ENCODE assay signal across 30 cellular contexts in genomic region chr3:106795553-106795952, GRCh38.
"Had no signal": no experiment of that assay in that cellular context is flagged by ENCODE, and none has a peak within 500 bp of the region (broad histone marks: within the 10 kb centered on the region; RNA-seq: fewer than 3 reads in every experiment).

No MANE protein-coding gene starts in this region.

- H3K36me3 ChIP-seq: adrenal gland, ascending aorta, brain microvascular endothelial cell, breast epithelium, cardiac muscle cell had no signal

- H3K4me1 ChIP-seq: adrenal gland, ascending aorta, body of pancreas, breast epithelium had no signal

- H3K27me3 ChIP-seq: adrenal gland, ascending aorta, body of pancreas, brain microvascular endothelial cell, breast epithelium, cardiac muscle cell had no signal

- H3K9me3 ChIP-seq: adrenal gland, ascending aorta, body of pancreas, breast epithelium had no signal

- H3K27ac ChIP-seq: adrenal gland, ascending aorta, body of pancreas, brain microvascular endothelial cell, breast epithelium, cardiac muscle cell had no signal

- H3K4me3 ChIP-seq: adrenal gland, ascending aorta, body of pancreas, breast epithelium, cardiac muscle cell had no signal

- DNase-seq: activated effector memory CD4-positive, alpha-beta T cell treated with anti-CD3 and anti-CD28 coated beads, Interleukin-2, amount 50 U/mL, for 16 hours; activated effector memory CD4-positive, alpha-beta T cell treated with Interleukin-2 at 50 U/mL for 16 hours; activated gamma-delta T cell; activated gamma-delta T cell treated with Interleukin-2 at 50 U/mL for 16 hours; activated naive CD4-positive, alpha-beta T cell; activated naive CD4-positive, alpha-beta T cell treated with anti-CD3 and anti-CD28 coated beads for 36 hours; activated naive CD4-positive, alpha-beta T cell treated with anti-CD3 and anti-CD28 coated beads, Interleukin-2, amount 10 ng/mL, durations not matched to agents 7 days and 5 days; activated naive CD4-positive, alpha-beta T cell treated with anti-CD3 and anti-CD28 coated beads, Interleukin-2, amount 50 U/mL, for 16 hours; activated naive CD4-positive, alpha-beta T cell treated with Interleukin-2 at 50 U/mL for 16 hours; activated naive CD8-positive, alpha-beta T cell treated with anti-CD3 and anti-CD28 coated beads for 36 hours; activated naive CD8-positive, alpha-beta T cell treated with anti-CD3 and anti-CD28 coated beads, Interleukin-2, amount 10 ng/mL, durations not matched to agents 7 days and 5 days; activated naive CD8-positive, alpha-beta T cell treated with anti-CD3 and anti-CD28 coated beads, Interleukin-2, amount 50 U/mL, for 24 hours; activated T-cell treated with anti-CD3 and anti-CD28 coated beads, Interleukin-2, amount 50 U/mL, for 4 hours; activated T-cell treated with anti-CD3 and anti-CD28 coated beads, Interleukin-2, amount 50 U/mL, for 48 hours; activated T-cell treated with anti-CD3 and anti-CD28 coated beads, Interleukin-2, amount 50 U/mL, for 72 hours; adrenal gland; amniotic stem cell; amygdala; anterior cingulate cortex; aorta; body of pancreas; brain microvascular endothelial cell; caudate nucleus; central memory CD4-positive, alpha-beta T cell; cerebellar nuclear complex had no signal

- ATAC-seq: activated naive CD4-positive, alpha-beta T cell treated with anti-CD3 and anti-CD28 coated beads, Interleukin-2, amount 50 U/mL, for 72 hours; activated naive CD8-positive, alpha-beta T cell treated with anti-CD3 and anti-CD28 coated beads, Interleukin-2, amount 50 U/mL, for 24 hours; activated T-cell treated with anti-CD3 and anti-CD28 coated beads, Interleukin-2, amount 50 U/mL, for 4 hours; activated T-cell treated with anti-CD3 and anti-CD28 coated beads, Interleukin-2, amount 50 U/mL, for 72 hours; activated T-helper 17 cell treated with anti-CD3 and anti-CD28 coated beads, Interleukin-2, amount 50 U/mL, for 72 hours; body of pancreas had no signal
